10 cellular contexts compared by ENCODE assay signal in the genomic region with DNA sequence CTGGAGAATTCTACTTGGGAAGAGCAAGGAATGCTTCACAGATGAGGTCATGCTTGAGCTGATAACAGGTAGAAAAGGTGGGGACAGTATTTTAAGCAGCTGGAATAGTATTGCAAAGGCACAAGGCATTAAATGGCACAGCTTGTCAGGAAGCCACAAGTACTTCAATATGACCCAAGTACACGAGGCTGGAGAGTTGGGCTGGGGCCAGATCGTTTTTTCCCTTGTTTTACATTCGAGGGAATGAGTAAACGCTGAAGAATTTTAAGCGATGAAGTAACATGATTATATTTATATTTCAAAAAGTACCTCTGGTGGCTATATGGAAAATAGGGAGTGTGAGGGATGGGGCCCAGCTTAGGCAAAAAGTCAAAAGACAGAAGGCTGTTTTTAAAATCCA. TPM values are rescaled to one million over a fixed set of nuclear protein-coding genes. Genes with fewer than 3 reads are reported as not detected.
DNase-seq lines count a peak whose midpoint lies in the region; ATAC-seq and TF ChIP-seq lines count a peak whose summit lies in the region.
"Had no signal": no experiment of that assay in that cellular context is flagged by ENCODE, and none has a peak within 500 bp of the region (broad histone marks: within the 10 kb centered on the region; RNA-seq: fewer than 3 reads in every experiment).

No MANE protein-coding gene starts in this region.

- TF ChIP-seq POLR2A in body of pancreas (IDR thresholded peaks at IDR 0.05), result no peak

- H3K27ac Mint-ChIP-seq in activated T-helper 2 cell treated with anti-CD3 and anti-CD28 coated beads, Interferon-gamma antibody, Interleukin-2, Interleukin-4, amounts not matched to agents 10 μg/mL and 5 μg/mL and 100 μg/mL, durations not matched to agents 14 hours and 24 hours and 36 hours, result no peak overlapping the region
- no peak overlapping the region for H3K27ac Mint-ChIP-seq in stimulated activated memory B cell treated with anti-CD40 and anti-IgM and Interleukin-4, amounts not matched to agents 10 μg/mL and 1 μg/mL and 100 μg/mL, for 72 hours
- H3K27ac Mint-ChIP-seq: nephron had no signal

- DNase-seq in AG08396 (ENCODE audit: low spot score), result peak; percentile 57
- DNase-seq in HT1080 (ENCODE audit: low read depth), result peak; percentile 85
- DNase-seq in body of pancreas, result peak in 3 of 4 donors; percentile 14 to 55 (median 22)
- DNase-seq in left lung, result peak in 1 of 2 donors; percentile 79
- no peak for DNase-seq in activated T-helper 2 cell treated with anti-CD3 and anti-CD28 coated beads, Interferon-gamma antibody, Interleukin-2, Interleukin-4, amounts not matched to agents 10 μg/mL and 5 μg/mL and 100 μg/mL, durations not matched to agents 14 hours and 24 hours and 36 hours (ENCODE audit: low spot score)
- no peak for DNase-seq in activated naive CD4-positive, alpha-beta T cell treated with anti-CD3 and anti-CD28 coated beads, Interleukin-2, amount 50 U/mL, for 16 hours

- H3K36me3 ChIP-seq in body of pancreas (replicated peaks in 1 of 2; ENCODE audit: insufficient read depth in 1 of 2, low read depth in 2 of 2) (no peaks in the 10 kb centered on the region), left lung (no peaks in the 10 kb centered on the region)

- ATAC-seq in body of pancreas, result no peak
- peak; percentile 88 for ATAC-seq in left lung
- no peak for ATAC-seq in stimulated activated memory B cell treated with anti-CD40 and anti-IgM and Interleukin-4, amounts not matched to agents 10 μg/mL and 1 μg/mL and 100 μg/mL, for 72 hours
- ATAC-seq in HG03039 (IDR thresholded peaks at IDR 0.05; ENCODE audit: unreplicated experiment), result no peak

- H3K9me3 Mint-ChIP-seq in activated T-helper 2 cell treated with anti-CD3 and anti-CD28 coated beads, Interferon-gamma antibody, Interleukin-2, Interleukin-4, amounts not matched to agents 10 μg/mL and 5 μg/mL and 100 μg/mL, durations not matched to agents 14 hours and 24 hours and 36 hours, result no peaks in the 10 kb centered on the region
- H3K9me3 Mint-ChIP-seq in stimulated activated memory B cell treated with anti-CD40 and anti-IgM and Interleukin-4, amounts not matched to agents 10 μg/mL and 1 μg/mL and 100 μg/mL, for 72 hours, result no peaks in the 10 kb centered on the region
- H3K9me3 Mint-ChIP-seq: nephron had no signal

- H3K27me3 ChIP-seq in body of pancreas, result no peaks in the 10 kb centered on the region
- H3K27me3 ChIP-seq in left lung, result no peaks in the 10 kb centered on the region

- H3K36me3 Mint-ChIP-seq in activated T-helper 2 cell treated with anti-CD3 and anti-CD28 coated beads, Interferon-gamma antibody, Interleukin-2, Interleukin-4, amounts not matched to agents 10 μg/mL and 5 μg/mL and 100 μg/mL, durations not matched to agents 14 hours and 24 hours and 36 hours (ENCODE audit: low read depth), result peaks cover 3% of the 10 kb centered on the region
- no peaks in the 10 kb centered on the region for H3K36me3 Mint-ChIP-seq in stimulated activated memory B cell treated with anti-CD40 and anti-IgM and Interleukin-4, amounts not matched to agents 10 μg/mL and 1 μg/mL and 100 μg/mL, for 72 hours

- peaks cover 25% of the 10 kb centered on the region for H3K27me3 Mint-ChIP-seq in activated T-helper 2 cell treated with anti-CD3 and anti-CD28 coated beads, Interferon-gamma antibody, Interleukin-2, Interleukin-4, amounts not matched to agents 10 μg/mL and 5 μg/mL and 100 μg/mL, durations not matched to agents 14 hours and 24 hours and 36 hours (ENCODE audit: low read depth)
- H3K27me3 Mint-ChIP-seq in stimulated activated memory B cell treated with anti-CD40 and anti-IgM and Interleukin-4, amounts not matched to agents 10 μg/mL and 1 μg/mL and 100 μg/mL, for 72 hours, result no peaks in the 10 kb centered on the region

- WGBS in body of pancreas, 2 donors, result 46 to 52% methylated on average over 5 of the region's 5 CpGs

- H3K4me1 Mint-ChIP-seq in activated T-helper 2 cell treated with anti-CD3 and anti-CD28 coated beads, Interferon-gamma antibody, Interleukin-2, Interleukin-4, amounts not matched to agents 10 μg/mL and 5 μg/mL and 100 μg/mL, durations not matched to agents 14 hours and 24 hours and 36 hours (ENCODE audit: low read depth), result peaks cover 10% of the 10 kb centered on the region
- H3K4me1 Mint-ChIP-seq in stimulated activated memory B cell treated with anti-CD40 and anti-IgM and Interleukin-4, amounts not matched to agents 10 μg/mL and 1 μg/mL and 100 μg/mL, for 72 hours, result no peaks in the 10 kb centered on the region
- H3K4me1 Mint-ChIP-seq: nephron had no signal

- no peak overlapping the region for H3K4me3 Mint-ChIP-seq in activated T-helper 2 cell treated with anti-CD3 and anti-CD28 coated beads, Interferon-gamma antibody, Interleukin-2, Interleukin-4, amounts not matched to agents 10 μg/mL and 5 μg/mL and 100 μg/mL, durations not matched to agents 14 hours and 24 hours and 36 hours (ENCODE audit: low read depth)
- no peak overlapping the region for H3K4me3 Mint-ChIP-seq in stimulated activated memory B cell treated with anti-CD40 and anti-IgM and Interleukin-4, amounts not matched to agents 10 μg/mL and 1 μg/mL and 100 μg/mL, for 72 hours
- H3K4me3 Mint-ChIP-seq: nephron had no signal

- H3K4me3 ChIP-seq in body of pancreas, result no peak overlapping the region
- no peak overlapping the region for H3K4me3 ChIP-seq in left lung

- H3K9me3 ChIP-seq in body of pancreas, result no peaks in the 10 kb centered on the region
- no peaks in the 10 kb centered on the region for H3K9me3 ChIP-seq in left lung
- H3K9me3 ChIP-seq: Caco-2 had no signal

- H3K27ac ChIP-seq in body of pancreas (no peak overlapping the region), left lung (peak overlapping the region; percentile 23 to 37)

- no peak for TF ChIP-seq CTCF in body of pancreas (IDR thresholded peaks at IDR 0.05)
- TF ChIP-seq CTCF in left lung (IDR thresholded peaks at IDR 0.05), result no peak

- intact Hi-C loops in body of pancreas (cut with DNase I), result no loop called here
- intact Hi-C loops in left lung (cut with DNase I), result no loop called here
- intact Hi-C loops in activated T-helper 2 cell treated with anti-CD3 and anti-CD28 coated beads, Interferon-gamma antibody, Interleukin-2, Interleukin-4, amounts not matched to agents 10 μg/mL and 5 μg/mL and 100 μg/mL, durations not matched to agents 14 hours and 24 hours and 36 hours (cut with micrococcal nuclease), result loop anchor here (5.0 kb wide), 1 partner anchor 318 kb away; the partner anchor contains the start of gene SCAF11

- no peaks in the 10 kb centered on the region for H3K4me1 ChIP-seq in body of pancreas
- H3K4me1 ChIP-seq in left lung, result peaks cover 0 to 26% of the 10 kb centered on the region in 2 donors

RNA-seq across cellular contexts. Expression of gene ARID2, which starts 54.9 kb away (rescaled TPM):
- total RNA-seq in HT1080 (2014; rRNA removed; shearing (Covaris generic)), result 8.8 and 12.8 TPM in 2 replicates
- polyA plus RNA-seq in HT1080 (2015; cell fraction: cytosol; rRNA removed), result 6.4 and 8.5 TPM in 2 replicates
- 16.7 and 17.3 TPM in 2 replicates for polyA plus RNA-seq in HT1080 (2015; cell fraction: nucleus; rRNA removed)
- total RNA-seq in body of pancreas, result 10 to 100 TPM; 19.1 to 26.2 TPM
- total RNA-seq in left lung, result 10 to 100 TPM; 29.2 to 30.8 TPM
- 28.7 and 32.8 TPM in 2 replicates for total RNA-seq in activated T-helper 2 cell treated with anti-CD3 and anti-CD28 coated beads, Interferon-gamma antibody, Interleukin-2, Interleukin-4, amounts not matched to agents 10 μg/mL and 5 μg/mL and 100 μg/mL, durations not matched to agents 14 hours and 24 hours and 36 hours

Comparison
In these comparisons a context has a peak if more than half of its experiments do, and no peak if none do; other contexts are left out.
1. DNase-seq: peak in AG08396 (single experiment), HT1080 (single experiment) and body of pancreas (3 of 4); none in activated T-helper 2 cell treated with anti-CD3 and anti-CD28 coated beads, Interferon-gamma antibody, Interleukin-2, Interleukin-4, amounts not matched to agents 10 μg/mL and 5 μg/mL and 100 μg/mL, durations not matched to agents 14 hours and 24 hours and 36 hours (single experiment) and activated naive CD4-positive, alpha-beta T cell treated with anti-CD3 and anti-CD28 coated beads, Interleukin-2, amount 50 U/mL, for 16 hours (single experiment).
2. H3K27ac ChIP-seq: peak in left lung (2 of 2); none in body of pancreas (0 of 4).